ENCODE assay signal across 9 cellular contexts in genomic region chr2:223943135-223943534, GRCh38. TPM values are rescaled to one million over a fixed set of nuclear protein-coding genes. Genes with fewer than 3 reads are reported as not detected.
DNase-seq lines count a peak whose midpoint lies in the region; ATAC-seq and TF ChIP-seq lines count a peak whose summit lies in the region.
"Had no signal": no experiment of that assay in that cellular context is flagged by ENCODE, and none has a peak within 500 bp of the region (broad histone marks: within the 10 kb centered on the region; RNA-seq: fewer than 3 reads in every experiment).

No MANE protein-coding gene starts in this region.

- TF ChIP-seq EP300 in esophagus muscularis mucosa (IDR thresholded peaks at IDR 0.05): no peak

- 87% methylated on average over 1 of the region's 1 CpG for WGBS in esophagus muscularis mucosa

- intact Hi-C loops in esophagus muscularis mucosa (cut with DNase I): no loop called here

- H3K4me1 ChIP-seq in DND-41 (ENCODE audit: insufficient read depth, low read length) (peaks cover 25% of the 10 kb centered on the region), SJCRH30 (peaks cover 7% of the 10 kb centered on the region), esophagus muscularis mucosa (peaks cover 44 to 64% (median 52%) of the 10 kb centered on the region in 4 donors), rectal smooth muscle tissue (ENCODE audit: control insufficient read depth, insufficient read depth, low read length) (no peaks in the 10 kb centered on the region)

- no peak overlapping the region for H3K4me3 ChIP-seq in DND-41 (ENCODE audit: low read depth in 1 of 2, low read length in 2 of 2)
- peak overlapping the region; percentile 94 for H3K4me3 ChIP-seq in SJCRH30
- peak overlapping the region; percentile 85 to 99 (median 92) for H3K4me3 ChIP-seq in esophagus muscularis mucosa
- peak overlapping the region; percentile 47 for H3K4me3 ChIP-seq in rectal smooth muscle tissue (ENCODE audit: low read length)

- ATAC-seq in DND-41 (ENCODE audit: insufficient read depth, low read depth): no peak
- no peak for ATAC-seq in GM18907 (IDR thresholded peaks at IDR 0.05; ENCODE audit: unreplicated experiment)

- H3K36me3 ChIP-seq in DND-41 (ENCODE audit: insufficient read depth, low read length): no peaks in the 10 kb centered on the region; the same call in 1 of the 2 replicates
- no peaks in the 10 kb centered on the region; the same call in 1 of the 2 replicates for H3K36me3 ChIP-seq in SJCRH30
- no peaks in the 10 kb centered on the region for H3K36me3 ChIP-seq in esophagus muscularis mucosa
- no peaks in the 10 kb centered on the region for H3K36me3 ChIP-seq in rectal smooth muscle tissue (ENCODE audit: control insufficient read depth, insufficient read depth, low read length)

- H3K27me3 ChIP-seq in DND-41 (ENCODE audit: insufficient read depth, low read length, poor library complexity) (no peaks in the 10 kb centered on the region), SJCRH30 (no peaks in the 10 kb centered on the region), esophagus muscularis mucosa (no peaks in the 10 kb centered on the region), rectal smooth muscle tissue (ENCODE audit: control insufficient read depth, insufficient read depth, low read length) (no peaks in the 10 kb centered on the region)

- H2AFZ ChIP-seq in DND-41 (ENCODE audit: low read depth, low read length): no peak overlapping the region

- no peaks in the 10 kb centered on the region for H3K9me3 ChIP-seq in DND-41 (ENCODE audit: insufficient read depth, low read length, severe bottlenecking)
- no peaks in the 10 kb centered on the region for H3K9me3 ChIP-seq in SJCRH30 (replicated peaks)
- no peaks in the 10 kb centered on the region for H3K9me3 ChIP-seq in esophagus muscularis mucosa

- H3K9ac ChIP-seq in DND-41 (ENCODE audit: low read depth, low read length) (no peak overlapping the region), rectal smooth muscle tissue (ENCODE audit: low read length) (no peak overlapping the region)

- no peak for TF ChIP-seq POLR2A in esophagus muscularis mucosa (IDR thresholded peaks at IDR 0.05; ENCODE audit: low read depth)

- H3K27ac ChIP-seq in DND-41 (ENCODE audit: low read length): no peak overlapping the region
- H3K27ac ChIP-seq in SJCRH30: no peak overlapping the region
- peak overlapping the region in 2 of 4 donors; percentile 91 to 94 for H3K27ac ChIP-seq in esophagus muscularis mucosa (replicated peaks in 1 of 4)
- H3K27ac ChIP-seq in rectal smooth muscle tissue (ENCODE audit: low read depth, low read length): no peak overlapping the region

- peak overlapping the region; percentile 92; the same call in 1 of the 2 replicates for H3K4me2 ChIP-seq in DND-41 (ENCODE audit: insufficient read depth, low read length)

- peaks cover 34% of the 10 kb centered on the region for H3K79me2 ChIP-seq in DND-41 (ENCODE audit: insufficient read depth, low read length)

- H4K20me1 ChIP-seq in DND-41 (ENCODE audit: insufficient read depth, low read length): peaks cover 10% of the 10 kb centered on the region; the same call in 1 of the 2 replicates

- DNase-seq in DND-41: no peak
- DNase-seq in SJCRH30: no peak
- DNase-seq in esophagus muscularis mucosa (ENCODE audit: extremely low spot score): no peak
- DNase-seq in NCI-H1436 treated with DMSO at 0.1 percent for 48 hours (lab: John Stamatoyannopoulos, UW): no peak
- DNase-seq in D341Med (ENCODE audit: low spot score): no peak
- DNase-seq in middle frontal gyrus (ENCODE audit: extremely low spot score, low spot score): no peak
- DNase-seq: RPMI8226 had no signal

- TF ChIP-seq CTCF in DND-41 (IDR thresholded peaks at IDR 0.05; ENCODE audit: borderline replicate concordance, extremely low read depth, low read length, poor library complexity, severe bottlenecking) (no peak), esophagus muscularis mucosa (IDR thresholded peaks at IDR 0.05) (no peak)

RNA-seq across cellular contexts. Expression of gene WDFY1, which starts 2.0 kb away (rescaled TPM):
- 76.8 and 82.0 TPM in 2 replicates for total RNA-seq in SJCRH30 (2014; rRNA removed; shearing (Covaris generic))
- 10 to 100 TPM; 19.4 to 29.2 (median 24.7) TPM for total RNA-seq in esophagus muscularis mucosa

RNA-seq across cellular contexts. Expression of gene MRPL44, which starts 14.1 kb away (rescaled TPM):
- 55.9 and 58.6 TPM in 2 replicates for total RNA-seq in SJCRH30 (2014; rRNA removed; shearing (Covaris generic))
- 10 to 100 TPM; 18.3 to 24.7 (median 19.6) TPM for total RNA-seq in esophagus muscularis mucosa

Comparison
In these comparisons a context has a peak if more than half of its experiments do, and no peak if none do; other contexts are left out.
1. H3K4me3 ChIP-seq: peak in SJCRH30 (single experiment), esophagus muscularis mucosa (4 of 4) and rectal smooth muscle tissue (single experiment); none in DND-41 (0 of 2).